In genomic region chr14:103569436-103569835, GRCh38 we compare ENCODE assay signal across 24 cellular contexts. TPM values are rescaled to one million over a fixed set of nuclear protein-coding genes. Genes with fewer than 3 reads are reported as not detected.
DNase-seq lines count a peak whose midpoint lies in the region; TF ChIP-seq lines count a peak whose summit lies in the region.
"Had no signal": no experiment of that assay in that cellular context is flagged by ENCODE, and none has a peak within 500 bp of the region (broad histone marks: within the 10 kb centered on the region; RNA-seq: fewer than 3 reads in every experiment).

No MANE protein-coding gene starts in this region.

- H3K27me3 ChIP-seq in trophoblast cell (ENCODE audit: insufficient read depth, low read length) (no peaks in the 10 kb centered on the region), dorsolateral prefrontal cortex (no peaks in the 10 kb centered on the region)
- H3K27me3 ChIP-seq: spleen had no signal

- H3K27ac ChIP-seq in SK-N-MC (peak overlapping the region; percentile 54; the same call in 1 of the 2 replicates), trophoblast cell (ENCODE audit: low read depth, low read length) (no peak overlapping the region), dorsolateral prefrontal cortex (peak overlapping the region in 16 of 59 donors; percentile 2 to 57 (median 22))
- H3K27ac ChIP-seq: coronary artery had no signal

- H3K79me2 ChIP-seq in trophoblast cell (ENCODE audit: control insufficient read depth, insufficient read depth, low read length, poor library complexity) = peaks cover 4% of the 10 kb centered on the region

- TF ChIP-seq CTCF in dorsolateral prefrontal cortex (IDR thresholded peaks at IDR 0.05 in 54 of 56, conservative IDR thresholded peaks at IDR 0.05 in 2 of 56; ENCODE audit: low read depth in 1 of 56, partially characterized antibody in 56 of 56) = no peak

- H3K9me3 ChIP-seq in ES-I3 (ENCODE audit: control insufficient read depth, insufficient read depth, low read length) (no peaks in the 10 kb centered on the region), SK-N-MC (ENCODE audit: low read depth, low read length) (no peaks in the 10 kb centered on the region), trophoblast cell (ENCODE audit: insufficient read depth, low read depth, low read length) (no peaks in the 10 kb centered on the region)
- H3K9me3 ChIP-seq: SK-N-SH, spleen had no signal

- no peak overlapping the region for H2BK12ac ChIP-seq in trophoblast cell (ENCODE audit: low read length)

- no peak overlapping the region for H2BK120ac ChIP-seq in trophoblast cell (ENCODE audit: insufficient read depth, low read length, poor library complexity)

- H3K4me2 ChIP-seq in trophoblast cell (ENCODE audit: low read length) = no peak overlapping the region
- H3K4me2 ChIP-seq: SK-N-SH had no signal

- no peak overlapping the region for H2AFZ ChIP-seq in trophoblast cell (ENCODE audit: insufficient read depth, low read length, poor library complexity)

- WGBS in trophoblast cell (ENCODE audit: extremely low coverage, insufficient coverage, insufficient read length) = no CpG with 5 or more reads among the region's 11 CpGs

- H3K14ac ChIP-seq in trophoblast cell (ENCODE audit: low read length) = no peak overlapping the region

- H3K4ac ChIP-seq in trophoblast cell (ENCODE audit: low read depth, low read length) = peak overlapping the region; percentile 58

- peaks cover 2% of the 10 kb centered on the region; the same call in 1 of the 2 replicates for H3K36me3 ChIP-seq in ES-I3 (ENCODE audit: insufficient read depth, low read length)
- peaks cover 5% of the 10 kb centered on the region for H3K36me3 ChIP-seq in SK-N-MC (ENCODE audit: insufficient read depth, low read length)
- H3K36me3 ChIP-seq in trophoblast cell (ENCODE audit: control insufficient read depth in 1 of 2, insufficient read depth in 2 of 2, low read length in 2 of 2) = peaks cover 10 to 21% of the 10 kb centered on the region in 2 experiments

- no peak overlapping the region for H2AK5ac ChIP-seq in trophoblast cell (ENCODE audit: low read length)

- peaks cover 13% of the 10 kb centered on the region for H3K4me1 ChIP-seq in ES-I3 (ENCODE audit: insufficient read depth, low read length)
- H3K4me1 ChIP-seq in trophoblast cell (ENCODE audit: control insufficient read depth in 1 of 2, insufficient read depth in 2 of 2, low read length in 2 of 2) = peaks cover 2 to 4% of the 10 kb centered on the region in 2 experiments

- intact Hi-C loops in dorsolateral prefrontal cortex (cut with DNase I) = loop anchor here (10.0 kb wide), 2 partner anchors 145 to 355 kb away; partner anchors contain the start of genes TDRD9 (in 1 of the 2), XRCC3 (in 1 of the 2) and ZFYVE21 (in 1 of the 2)

- H4K8ac ChIP-seq in trophoblast cell (ENCODE audit: low read depth, low read length) = no peak overlapping the region

- H3K4me3 ChIP-seq in SK-N-MC (no peak overlapping the region), trophoblast cell (ENCODE audit: low read depth, low read length) (no peak overlapping the region), dorsolateral prefrontal cortex (no peak overlapping the region)
- H3K4me3 ChIP-seq: coronary artery, spleen had no signal

- no peak overlapping the region for H4K91ac ChIP-seq in trophoblast cell (ENCODE audit: low read depth, low read length)

- H3K23ac ChIP-seq in trophoblast cell (ENCODE audit: low read length) = no peak overlapping the region

- H3K18ac ChIP-seq in trophoblast cell (ENCODE audit: low read length) = peak overlapping the region; percentile 29

- DNase-seq in SK-N-MC (ENCODE audit: low read depth, low spot score) (no peak), left kidney (ENCODE audit: low read depth, low spot score) (peak; percentile 73), trophoblast cell (no peak), dorsolateral prefrontal cortex (no peak), NAMALWA (ENCODE audit: low spot score) (no peak), T-helper 2 cell (no peak)
- DNase-seq: activated gamma-delta T cell; activated naive CD8-positive, alpha-beta T cell treated with anti-CD3 and anti-CD28 coated beads for 36 hours; activated T-cell treated with anti-CD3 and anti-CD28 coated beads, Interleukin-2, amount 50 U/mL, for 24 hours; caudate nucleus; effector memory CD8-positive, alpha-beta T cell; HCEC 1CT; IMR-90; naive thymus-derived CD8-positive, alpha-beta T cell; NCI-H446 treated with DMSO at 0.1 percent for 48 hours; NCI-H82; OCI-M1; right cardiac atrium; SK-N-SH; spleen; stimulated activated CD4-positive, alpha-beta T cell treated with anti-CD3 and anti-CD28 coated beads, Interleukin-2, amount 100 ng/mL, for 24 hours; stimulated activated naive CD8-positive, alpha-beta T cell treated with anti-CD3 and anti-CD28 coated beads, Interleukin-15, amount 100 ng/mL, for 72 hours had no signal

- H3K9ac ChIP-seq in ES-I3 (ENCODE audit: low read depth, low read length) (peak overlapping the region; percentile 10; the same call in 1 of the 2 replicates), SK-N-MC (ENCODE audit: insufficient read length) (peak overlapping the region; percentile 19), trophoblast cell (ENCODE audit: low read length) (no peak overlapping the region)
- H3K9ac ChIP-seq: SK-N-SH had no signal

- no peaks in the 10 kb centered on the region for H3K79me1 ChIP-seq in trophoblast cell (ENCODE audit: low read length)

- no peak overlapping the region for H2BK5ac ChIP-seq in trophoblast cell (ENCODE audit: low read depth, low read length, poor library complexity)

- H4K12ac ChIP-seq in trophoblast cell (ENCODE audit: low read depth, low read length) = no peak overlapping the region

RNA-seq across cellular contexts. Expression of gene COA8, which starts 6.7 kb away (rescaled TPM):
- polyA plus RNA-seq in trophoblast cell (2013) = 42.0 and 45.6 TPM in 2 replicates
- 10 to 100 TPM; 21.7 to 47.0 (median 35.6) TPM for total RNA-seq in dorsolateral prefrontal cortex

RNA-seq across cellular contexts. Expression of gene BAG5, which starts 7.0 kb away (rescaled TPM):
- polyA plus RNA-seq in trophoblast cell (2013) = 21.3 and 22.2 TPM in 2 replicates
- total RNA-seq in dorsolateral prefrontal cortex = 10 to 100 TPM; 25.3 to 45.6 (median 35.3) TPM

RNA-seq across cellular contexts. Expression of gene TRMT61A, which starts 40.4 kb away (rescaled TPM):
- 3.4 and 3.5 TPM in 2 replicates for polyA plus RNA-seq in trophoblast cell (2013)
- 10 to 100 TPM in 119 of 120 experiments, 1 to 10 TPM in 1; 9.8 to 20.3 (median 14.3) TPM for total RNA-seq in dorsolateral prefrontal cortex

RNA-seq across cellular contexts. Expression of gene CKB, which starts 46.8 kb away (rescaled TPM):
- polyA plus RNA-seq in trophoblast cell (2013) = 102 and 110 TPM in 2 replicates
- total RNA-seq in dorsolateral prefrontal cortex = 1,000 to 10,000 TPM; 1,109 to 2,418 (median 1,592) TPM

RNA-seq across cellular contexts. Expression of gene KLC1, which starts 59.6 kb away (rescaled TPM):
- 105 TPM in 2 replicates for polyA plus RNA-seq in trophoblast cell (2013)
- total RNA-seq in dorsolateral prefrontal cortex = 100 to 1,000 TPM; 362 to 692 (median 542) TPM
